ENCODE assay signal across 23 cellular contexts in genomic region chr14:20328705-20329104, GRCh38. TPM values are rescaled to one million over a fixed set of nuclear protein-coding genes. Genes with fewer than 3 reads are reported as not detected.
A peak's percentile ranks its signal among the peaks of the same experiment; 100 is the strongest.
DNase-seq lines count a peak whose midpoint lies in the region; ATAC-seq and TF ChIP-seq lines count a peak whose summit lies in the region.
"Had no signal": no experiment of that assay in that cellular context is flagged by ENCODE, and none has a peak within 500 bp of the region (broad histone marks: within the 10 kb centered on the region; RNA-seq: fewer than 3 reads in every experiment).

No MANE protein-coding gene starts in this region.

- WGBS in testis, 2 donors = 46 to 61% methylated on average over 2 of the region's 2 CpGs

- H3K27ac ChIP-seq in A673 (ENCODE audit: low read depth, low read length, poor library complexity, severe bottlenecking) (peak overlapping the region; percentile 17), testis (no peak overlapping the region), neural progenitor cell (no peak overlapping the region)
- H3K27ac ChIP-seq in CD4-positive, CD25-positive, alpha-beta regulatory T cell (ENCODE audit: insufficient read depth, low read length, poor library complexity, severe bottlenecking) = no peak overlapping the region
- H3K27ac ChIP-seq: brain microvascular endothelial cell, parathyroid adenoma, RWPE1 had no signal

- no peak for ATAC-seq in CD4-positive, CD25-positive, alpha-beta regulatory T cell (ENCODE audit: low read depth in 2 of 2)
- no peak for ATAC-seq in GM21360 (IDR thresholded peaks at IDR 0.05; ENCODE audit: unreplicated experiment)
- ATAC-seq: naive thymus-derived CD4-positive, alpha-beta T cell; sciatic nerve; stimulated activated memory B cell treated with anti-CD40 and anti-IgM and Interleukin-4, amounts not matched to agents 10 μg/mL and 1 μg/mL and 100 μg/mL, for 72 hours had no signal

- no peak overlapping the region for H2AFZ ChIP-seq in neural progenitor cell (replicated peaks)
- H2AFZ ChIP-seq: parathyroid adenoma had no signal

- intact Hi-C loops in A673 (cut with micrococcal nuclease; ENCODE audit: unreplicated experiment) (loop anchor here (5.0 kb wide), 1 partner anchor 354 kb away; the partner anchor contains the start of gene RNASE4), testis (cut with DNase I; ENCODE audit: low total_unique reads) (loop anchor here (10.0 kb wide), 1 partner anchor 276 kb away; no protein-coding TSS in a partner anchor)

- no TSS peak for BruUV-seq in A673 (replicated peaks; lab: Mats Ljungman, UMichigan)

- POLR2A ChIA-PET in A673 (lab: Charles Lee; ENCODE audit: low non-redundant PET) = no interaction called here

- H3K9ac ChIP-seq in neural progenitor cell = no peak overlapping the region
- H3K9ac ChIP-seq: parathyroid adenoma had no signal

- H3K27me3 Mint-ChIP-seq in CD4-positive, CD25-positive, alpha-beta regulatory T cell = no peaks in the 10 kb centered on the region
- no peaks in the 10 kb centered on the region for H3K27me3 Mint-ChIP-seq in chondrocyte (ENCODE audit: low read depth)
- peaks cover 5% of the 10 kb centered on the region for H3K27me3 Mint-ChIP-seq in neural progenitor cell (ENCODE audit: insufficient read depth, low read depth)
- H3K27me3 Mint-ChIP-seq: activated naive CD8-positive, alpha-beta T cell; naive thymus-derived CD4-positive, alpha-beta T cell; stimulated activated memory B cell treated with anti-CD40 and anti-IgM and Interleukin-4, amounts not matched to agents 10 μg/mL and 1 μg/mL and 100 μg/mL, for 72 hours had no signal

- TF ChIP-seq CTCF in A673 (conservative IDR thresholded peaks at IDR 0.05; ENCODE audit: low read depth, low read length) (no peak), chondrocyte (IDR thresholded peaks at IDR 0.05) (no peak), testis (IDR thresholded peaks at IDR 0.05) (no peak), neural progenitor cell (IDR thresholded peaks at IDR 0.05) (no peak)

- peaks cover 59% of the 10 kb centered on the region for H3K36me3 ChIP-seq in A673 (ENCODE audit: insufficient read depth, low read length, poor library complexity, severe bottlenecking)
- peaks cover 15% of the 10 kb centered on the region for H3K36me3 ChIP-seq in CD4-positive, CD25-positive, alpha-beta regulatory T cell (ENCODE audit: control insufficient read depth, insufficient read depth, low read length)
- H3K36me3 ChIP-seq in testis (ENCODE audit: low read depth, missing control alignments) = no peaks in the 10 kb centered on the region
- peaks cover 13% of the 10 kb centered on the region for H3K36me3 ChIP-seq in neural progenitor cell

- peaks cover 97% of the 10 kb centered on the region for H3K79me2 ChIP-seq in neural progenitor cell (ENCODE audit: low read depth)
- H3K79me2 ChIP-seq: parathyroid adenoma had no signal

- H3K36me3 Mint-ChIP-seq in CD4-positive, CD25-positive, alpha-beta regulatory T cell = peaks cover 6% of the 10 kb centered on the region
- H3K36me3 Mint-ChIP-seq in chondrocyte (ENCODE audit: low read depth) (peaks cover 6% of the 10 kb centered on the region), neural progenitor cell (peaks cover 10% of the 10 kb centered on the region)

- DNase-seq in A673 (ENCODE audit: low spot score) = no peak
- DNase-seq in CD4-positive, CD25-positive, alpha-beta regulatory T cell = no peak
- peak; percentile 54 for DNase-seq in NCI-H69 (lab: John Stamatoyannopoulos, UW)
- DNase-seq in chondrocyte (ENCODE audit: low spot score) = no peak
- no peak for DNase-seq in amygdala (lab: John Stamatoyannopoulos, UW)
- DNase-seq in testis = no peak
- no peak for DNase-seq in neural progenitor cell (ENCODE audit: low spot score)
- DNase-seq: brain microvascular endothelial cell; Calu3; foreskin melanocyte; kidney; mammary epithelial cell; MM.1S; naive thymus-derived CD4-positive, alpha-beta T cell; NCI-H146; NCI-H226; trophoblast cell had no signal

- H3K4me1 ChIP-seq in A673 (ENCODE audit: insufficient read depth, low read length, poor library complexity, severe bottlenecking) = peaks cover 27% of the 10 kb centered on the region
- peaks cover 14% of the 10 kb centered on the region for H3K4me1 ChIP-seq in CD4-positive, CD25-positive, alpha-beta regulatory T cell (ENCODE audit: control insufficient read depth, insufficient read depth, low read length, poor library complexity, severe bottlenecking)
- no peaks in the 10 kb centered on the region for H3K4me1 ChIP-seq in testis
- peaks cover 10% of the 10 kb centered on the region for H3K4me1 ChIP-seq in neural progenitor cell

- H3K9me3 Mint-ChIP-seq in CD4-positive, CD25-positive, alpha-beta regulatory T cell = no peaks in the 10 kb centered on the region
- H3K9me3 Mint-ChIP-seq in chondrocyte (ENCODE audit: low read depth) = no peaks in the 10 kb centered on the region
- H3K9me3 Mint-ChIP-seq in neural progenitor cell = no peaks in the 10 kb centered on the region
- H3K9me3 Mint-ChIP-seq: naive thymus-derived CD4-positive, alpha-beta T cell; stimulated activated memory B cell treated with anti-CD40 and anti-IgM and Interleukin-4, amounts not matched to agents 10 μg/mL and 1 μg/mL and 100 μg/mL, for 72 hours had no signal

- no peak overlapping the region for H3K4me3 Mint-ChIP-seq in CD4-positive, CD25-positive, alpha-beta regulatory T cell
- H3K4me3 Mint-ChIP-seq in chondrocyte (ENCODE audit: unreplicated experiment) = no peak overlapping the region
- no peak overlapping the region for H3K4me3 Mint-ChIP-seq in neural progenitor cell
- H3K4me3 Mint-ChIP-seq: activated naive CD8-positive, alpha-beta T cell; naive thymus-derived CD4-positive, alpha-beta T cell; stimulated activated memory B cell treated with anti-CD40 and anti-IgM and Interleukin-4, amounts not matched to agents 10 μg/mL and 1 μg/mL and 100 μg/mL, for 72 hours had no signal

- no peak overlapping the region for H3K4me2 ChIP-seq in neural progenitor cell

- CTCF ChIA-PET in A673 (lab: Charles Lee) = interaction anchor here (1.3 kb wide), 1 partner anchor 14 kb away, joined by 11 read pairs; the partner anchor contains the start of gene PARP2

- peaks cover 33% of the 10 kb centered on the region for H3F3A ChIP-seq in neural progenitor cell (ENCODE audit: low read depth)

- TF ChIP-seq POLR2A in testis (IDR thresholded peaks at IDR 0.05) = no peak

- peaks cover 20 to 49% (median 37%) of the 10 kb centered on the region in 4 donors for H3K4me1 Mint-ChIP-seq in CD4-positive, CD25-positive, alpha-beta regulatory T cell
- H3K4me1 Mint-ChIP-seq in chondrocyte (ENCODE audit: low read depth) (peaks cover 41% of the 10 kb centered on the region), neural progenitor cell (peaks cover 24% of the 10 kb centered on the region)

- H4K20me1 ChIP-seq in neural progenitor cell (ENCODE audit: low read depth) = peaks cover 58% of the 10 kb centered on the region

- H3K27me3 ChIP-seq in A673 (replicated peaks; ENCODE audit: insufficient read depth, low read depth, low read length, poor library complexity) (no peaks in the 10 kb centered on the region), testis (no peaks in the 10 kb centered on the region), neural progenitor cell (no peaks in the 10 kb centered on the region)
- H3K27me3 ChIP-seq in CD4-positive, CD25-positive, alpha-beta regulatory T cell (ENCODE audit: control insufficient read depth, insufficient read depth, low read length) = no peaks in the 10 kb centered on the region
- H3K27me3 ChIP-seq: brain microvascular endothelial cell had no signal

- H3K9me3 ChIP-seq in A673 (ENCODE audit: low read depth, low read length, poor library complexity, severe bottlenecking) (no peaks in the 10 kb centered on the region), testis (no peaks in the 10 kb centered on the region), neural progenitor cell (ENCODE audit: low read depth) (no peaks in the 10 kb centered on the region)
- H3K9me3 ChIP-seq in CD4-positive, CD25-positive, alpha-beta regulatory T cell (ENCODE audit: control insufficient read depth in 2 of 2, low read length in 2 of 2) = no peaks in the 10 kb centered on the region

- peak overlapping the region in 2 of 3 donors; percentile 17 to 20 for H3K27ac Mint-ChIP-seq in CD4-positive, CD25-positive, alpha-beta regulatory T cell
- H3K27ac Mint-ChIP-seq in chondrocyte (ENCODE audit: unreplicated experiment) (peak overlapping the region; percentile 1), neural progenitor cell (no peak overlapping the region)
- H3K27ac Mint-ChIP-seq: stimulated activated memory B cell treated with anti-CD40 and anti-IgM and Interleukin-4, amounts not matched to agents 10 μg/mL and 1 μg/mL and 100 μg/mL, for 72 hours had no signal

- H3K4me3 ChIP-seq in A673 (ENCODE audit: low read depth, low read length, poor library complexity, severe bottlenecking) = no peak overlapping the region
- no peak overlapping the region for H3K4me3 ChIP-seq in CD4-positive, CD25-positive, alpha-beta regulatory T cell (ENCODE audit: low read depth, low read length)
- no peak overlapping the region for H3K4me3 ChIP-seq in testis
- no peak overlapping the region for H3K4me3 ChIP-seq in neural progenitor cell

RNA-seq across cellular contexts. Expression of gene CCNB1IP1, which starts 4.4 kb away (rescaled TPM):
- total RNA-seq in A673 (2021) (117 and 121 TPM in 2 replicates), chondrocyte (32.6 to 41.2 TPM (median 34.7 TPM) in 3 replicates), testis (10 to 100 TPM; 38.7 to 46.7 TPM), neural progenitor cell (ENCODE audit: low replicate concordance) (218 and 279 TPM in 2 replicates)
- total RNA-seq in CD4-positive, CD25-positive, alpha-beta regulatory T cell = 21.2 TPM
- polyA plus RNA-seq in CD4-positive, CD25-positive, alpha-beta regulatory T cell = 10 to 100 TPM in 3 of 4 donors, 1 to 10 TPM in 1; 9.7 to 21.1 (median 14.4) TPM
- polyA plus RNA-seq in testis (ENCODE audit: insufficient read depth, low read depth, low replicate concordance) = 46.0 TPM

RNA-seq across cellular contexts. Expression of gene PARP2, which starts 14.7 kb away (rescaled TPM):
- 67.8 and 67.9 TPM in 2 replicates for total RNA-seq in A673 (2021)
- total RNA-seq in CD4-positive, CD25-positive, alpha-beta regulatory T cell = 18.5 TPM
- polyA plus RNA-seq in CD4-positive, CD25-positive, alpha-beta regulatory T cell = 10 to 100 TPM in 1 of 4 donors, 1 to 10 TPM in 3; 5.2 to 10.3 (median 9.4) TPM
- 16.2 to 27.3 TPM (median 19.4 TPM) in 3 replicates for total RNA-seq in chondrocyte
- total RNA-seq in testis = 10 to 100 TPM; 38.1 to 50.7 TPM
- polyA plus RNA-seq in testis (ENCODE audit: insufficient read depth, low read depth, low replicate concordance) = 40.0 TPM
- 33.2 and 47.2 TPM in 2 replicates for total RNA-seq in neural progenitor cell (ENCODE audit: low replicate concordance)

RNA-seq across cellular contexts. Expression of gene TTC5, which starts 23.0 kb away (rescaled TPM):
- total RNA-seq in A673 (2021) (31.8 and 31.9 TPM in 2 replicates), chondrocyte (16.3 to 29.5 TPM (median 17.3 TPM) in 3 replicates), testis (10 to 100 TPM; 20.4 to 23.6 TPM), neural progenitor cell (ENCODE audit: low replicate concordance) (15.1 and 15.3 TPM in 2 replicates)
- 18.9 TPM for total RNA-seq in CD4-positive, CD25-positive, alpha-beta regulatory T cell
- polyA plus RNA-seq in CD4-positive, CD25-positive, alpha-beta regulatory T cell = 10 to 100 TPM; 17.0 to 24.1 (median 19.0) TPM
- polyA plus RNA-seq in testis (ENCODE audit: insufficient read depth, low read depth, low replicate concordance) = 36.6 TPM
